Comparison of ENCODE assay signal across 14 cellular contexts in the genomic region with DNA sequence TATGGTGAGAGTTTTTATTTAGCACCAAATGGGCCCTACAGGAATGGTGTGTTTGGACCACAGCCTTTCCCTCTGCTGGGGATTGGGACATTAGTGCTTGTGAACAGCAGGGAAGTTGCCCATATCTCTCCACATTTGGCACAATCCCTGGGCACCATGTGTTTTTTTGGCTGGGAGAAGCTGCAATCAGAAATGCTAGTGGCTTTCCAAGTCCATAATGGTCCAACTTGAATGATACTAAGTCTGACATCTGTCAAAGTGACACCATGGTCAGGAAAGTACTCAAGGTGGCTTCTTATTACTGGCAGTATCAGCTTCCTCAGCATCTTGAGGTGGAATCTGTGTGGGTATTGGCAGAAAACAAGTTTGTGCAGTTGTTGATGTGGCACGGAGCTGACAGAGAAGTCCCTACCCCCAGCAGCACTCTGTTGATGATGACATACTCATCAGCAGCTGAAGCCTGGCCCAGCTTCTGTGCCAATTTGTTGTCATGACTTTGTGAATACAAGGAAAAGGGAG. TPM values are rescaled to one million over a fixed set of nuclear protein-coding genes. Genes with fewer than 3 reads are reported as not detected.
A peak's percentile ranks its signal among the peaks of the same experiment; 100 is the strongest.
DNase-seq lines count a peak whose midpoint lies in the region; ATAC-seq and TF ChIP-seq lines count a peak whose summit lies in the region.
"Had no signal": no experiment of that assay in that cellular context is flagged by ENCODE, and none has a peak within 500 bp of the region (broad histone marks: within the 10 kb centered on the region; RNA-seq: fewer than 3 reads in every experiment).

No MANE protein-coding gene starts in this region.

- CTCF ChIA-PET in GM10248 (lab: Yijun Ruan, JAX): no interaction called here

- ATAC-seq in left colon: no peak
- ATAC-seq: Panc1 had no signal

- TF ChIP-seq CTCF in GM10248 (IDR thresholded peaks at IDR 0.05; ENCODE audit: control extremely low read depth, extremely low read depth, low read depth, missing control alignments): no peak

- POLR2A ChIA-PET in GM10248 (lab: Yijun Ruan, JAX): no interaction called here

- intact Hi-C loops in left colon (cut with DNase I, micrococcal nuclease): no loop called here

- DNase-seq in Ammon's horn (ENCODE audit: low spot score): peak; percentile 69
- DNase-seq in NCI-H446 treated with DMSO at 0.1 percent for 48 hours (lab: John Stamatoyannopoulos, UW): peak; percentile 11
- DNase-seq in fibroblast of peridontal ligament (ENCODE audit: extremely low read depth): peak; percentile 54
- DNase-seq in myocyte (ENCODE audit: low read depth): peak; percentile 79
- no peak for DNase-seq in NOMO-1 treated with DMSO at 0.1 percent for 48 hours (lab: John Stamatoyannopoulos, UW; ENCODE audit: unreplicated experiment)
- DNase-seq in GM10248 (ENCODE audit: extremely low spot score): no peak
- DNase-seq in stimulated activated CD4-positive, alpha-beta T cell treated with anti-CD3 and anti-CD28 coated beads, Interleukin-4, amount 100 ng/mL, for 24 hours: no peak
- no peak for DNase-seq in left colon
- DNase-seq: activated B cell treated with CpG ODN at 0.5 μM for 24 hours; activated naive CD4-positive, alpha-beta T cell treated with anti-CD3 and anti-CD28 coated beads for 36 hours; HCEC 1CT; Kasumi-1; testis had no signal

RNA-seq across cellular contexts. Expression of a gene that starts 53.0 kb away (rescaled TPM):
- total RNA-seq in myocyte: 23.9 and 39.4 TPM in 2 replicates
- 13.3 TPM for polyA plus RNA-seq in myocyte (2012)
- total RNA-seq in left colon: 10 to 100 TPM; 19.6 to 24.4 TPM
- total RNA-seq: activated naive CD4-positive, alpha-beta T cell treated with anti-CD3 and anti-CD28 coated beads for 36 hours had no signal

Comparison
In these comparisons a context has a peak if more than half of its experiments do, and no peak if none do; other contexts are left out.
1. DNase-seq: peak in Ammon's horn (single experiment), NCI-H446 treated with DMSO at 0.1 percent for 48 hours (single experiment), fibroblast of peridontal ligament (single experiment) and myocyte (single experiment); none in NOMO-1 treated with DMSO at 0.1 percent for 48 hours (single experiment), GM10248 (single experiment), stimulated activated CD4-positive, alpha-beta T cell treated with anti-CD3 and anti-CD28 coated beads, Interleukin-4, amount 100 ng/mL, for 24 hours (single experiment) and left colon (0 of 2).